Comparison of ENCODE assay signal across 20 cellular contexts in the genomic region with DNA sequence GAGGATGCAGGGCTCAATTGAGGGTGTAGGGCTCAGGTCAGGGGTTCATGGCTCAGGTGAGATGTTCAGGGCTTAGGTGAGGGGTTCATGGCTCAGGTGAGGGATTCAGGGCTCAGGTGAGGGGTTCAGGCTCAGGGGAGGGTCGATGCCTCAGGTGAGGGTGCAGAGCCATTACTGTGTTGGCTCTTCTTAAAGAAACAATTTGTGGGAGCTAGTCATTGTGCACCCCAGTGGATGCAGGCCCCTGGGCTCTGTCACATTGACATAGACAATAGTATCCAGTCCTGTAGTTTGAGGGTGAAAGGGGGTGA.
DNase-seq lines count a peak whose midpoint lies in the region; ATAC-seq, FAIRE-seq and TF ChIP-seq lines count a peak whose summit lies in the region.
"Had no signal": no experiment of that assay in that cellular context is flagged by ENCODE, and none has a peak within 500 bp of the region (broad histone marks: within the 10 kb centered on the region; RNA-seq: fewer than 3 reads in every experiment).

No MANE protein-coding gene starts in this region.

- H3K9ac ChIP-seq in mammary epithelial cell (ENCODE audit: insufficient read depth, low read length): no peak overlapping the region
- H3K9ac ChIP-seq: GM23248 had no signal

- intact Hi-C loops in MCF 10A (cut with micrococcal nuclease): loop anchor here (10.0 kb wide), 1 partner anchor 506 kb away; the partner anchor contains the start of gene RAMP3
- intact Hi-C loops in mammary epithelial cell (cut with micrococcal nuclease): no loop called here
- intact Hi-C loops in testis (cut with DNase I; ENCODE audit: low total_unique reads): no loop called here

- CTCF ChIA-PET in MCF 10A (lab: Yijun Ruan, JAX): interaction anchor here (0.7 kb wide), 1 partner anchor 593 kb away, joined by 3 read pairs; no protein-coding TSS in a partner anchor
- CTCF ChIA-PET in mammary epithelial cell (lab: Charles Lee; ENCODE audit: low non-redundant PET): no interaction called here
- CTCF ChIA-PET in RWPE1 (lab: Yijun Ruan, JAX): no interaction called here

- H2AFZ ChIP-seq in mammary epithelial cell (ENCODE audit: low read depth, low read length): no peak overlapping the region
- H2AFZ ChIP-seq: GM23248 had no signal

- no peak overlapping the region for H3K4me2 ChIP-seq in mammary epithelial cell (ENCODE audit: insufficient read depth, low read depth, low read length)
- H3K4me2 ChIP-seq: A549 had no signal

- POLR2A ChIA-PET in MCF 10A (lab: Yijun Ruan, JAX): no interaction called here
- POLR2A ChIA-PET in RWPE1 (lab: Yijun Ruan, JAX; ENCODE audit: low non-redundant PET): no interaction called here

- H3K4me3 ChIP-seq in mammary epithelial cell (replicated peaks in 1 of 3; ENCODE audit: insufficient read depth in 1 of 3, low read depth in 2 of 3, low read length in 3 of 3) (no peak overlapping the region), bronchial epithelial cell (ENCODE audit: low read depth, low read length) (no peak overlapping the region), testis (no peak overlapping the region)
- H3K4me3 ChIP-seq: A549, GM23248 had no signal

- TF ChIP-seq CTCF in MCF 10A (IDR thresholded peaks at IDR 0.05; ENCODE audit: unreplicated experiment) (no peak), mammary epithelial cell (conservative IDR thresholded peaks at IDR 0.05 in 1 of 2, IDR thresholded peaks at IDR 0.05 in 1 of 2; ENCODE audit: extremely low read depth in 1 of 2, insufficient read depth in 1 of 2, low read depth in 1 of 2, low read length in 2 of 2) (no peak), bronchial epithelial cell (IDR thresholded peaks at IDR 0.05; ENCODE audit: insufficient read depth, low read length, severe bottlenecking) (no peak), testis (IDR thresholded peaks at IDR 0.05) (no peak), RWPE1 (conservative IDR thresholded peaks at IDR 0.05; ENCODE audit: low read depth) (no peak)

- H3K9me3 ChIP-seq in mammary epithelial cell (replicated peaks; ENCODE audit: insufficient read depth, low read length) (no peaks in the 10 kb centered on the region), testis (no peaks in the 10 kb centered on the region)
- H3K9me3 ChIP-seq: A549, BE2C had no signal

- no peaks in the 10 kb centered on the region for H3K9me3 Mint-ChIP-seq in MCF 10A (ENCODE audit: unreplicated experiment)

- no peaks in the 10 kb centered on the region for H3K36me3 Mint-ChIP-seq in MCF 10A (ENCODE audit: insufficient read depth, unreplicated experiment)
- H3K36me3 Mint-ChIP-seq: CD4-positive, alpha-beta memory T cell had no signal

- H3K4me1 ChIP-seq in mammary epithelial cell (ENCODE audit: insufficient read depth, low read length) (no peaks in the 10 kb centered on the region), testis (no peaks in the 10 kb centered on the region)
- H3K4me1 ChIP-seq: A549, BE2C had no signal

- no peaks in the 10 kb centered on the region for H3K4me1 Mint-ChIP-seq in MCF 10A (ENCODE audit: insufficient read depth, unreplicated experiment)
- H3K4me1 Mint-ChIP-seq: CD4-positive, alpha-beta memory T cell had no signal

- H3K27me3 Mint-ChIP-seq in MCF 10A (ENCODE audit: insufficient read depth, unreplicated experiment): peaks cover 12% of the 10 kb centered on the region
- H3K27me3 Mint-ChIP-seq: CD4-positive, alpha-beta memory T cell had no signal

- peak overlapping the region; percentile 2 for H3K27ac Mint-ChIP-seq in MCF 10A (ENCODE audit: low read depth, unreplicated experiment)
- H3K27ac Mint-ChIP-seq: CD4-positive, alpha-beta memory T cell had no signal

- TF ChIP-seq POLR2A in testis (IDR thresholded peaks at IDR 0.05): no peak

- peak; percentile 36 for FAIRE-seq in bronchial epithelial cell (lab: Jason Lieb, UNC)
- FAIRE-seq: A549, D721Med, G401.6, GM12891 had no signal

- H3K36me3 ChIP-seq in mammary epithelial cell (ENCODE audit: insufficient read depth, low read length) (no peaks in the 10 kb centered on the region), bronchial epithelial cell (ENCODE audit: control insufficient read depth, insufficient read depth, low read length) (no peaks in the 10 kb centered on the region), testis (ENCODE audit: low read depth, missing control alignments) (no peaks in the 10 kb centered on the region)
- H3K36me3 ChIP-seq: BE2C had no signal

- no peak for ATAC-seq in GM18873 (IDR thresholded peaks at IDR 0.05; ENCODE audit: low FRiP score, unreplicated experiment)
- ATAC-seq: A549 had no signal

- no peaks in the 10 kb centered on the region for H3K79me2 ChIP-seq in mammary epithelial cell (ENCODE audit: insufficient read depth, low read length)

- no peaks in the 10 kb centered on the region for H3K27me3 ChIP-seq in mammary epithelial cell (ENCODE audit: insufficient read depth, low read length)
- H3K27me3 ChIP-seq in bronchial epithelial cell (ENCODE audit: control insufficient read depth, insufficient read depth, low read length): no peaks in the 10 kb centered on the region
- H3K27me3 ChIP-seq in testis: no peaks in the 10 kb centered on the region
- H3K27me3 ChIP-seq: BE2C had no signal

- no peak overlapping the region for H3K4me3 Mint-ChIP-seq in MCF 10A (ENCODE audit: unreplicated experiment)
- H3K4me3 Mint-ChIP-seq: CD4-positive, alpha-beta memory T cell had no signal

- no peak for DNase-seq in MCF 10A (ENCODE audit: unreplicated experiment)
- no peak for DNase-seq in mammary epithelial cell
- no peak for DNase-seq in bronchial epithelial cell (ENCODE audit: low read depth)
- peak; percentile 64 for DNase-seq in mesenteric fat pad (ENCODE audit: low spot score)
- DNase-seq in testis: peak; percentile 2
- DNase-seq in RWPE1 (ENCODE audit: low spot score): no peak
- DNase-seq in NCI-H2227 treated with DMSO at 0.1 percent for 48 hours (lab: John Stamatoyannopoulos, UW): no peak
- DNase-seq: BE2C; CD4-positive, alpha-beta memory T cell; DMS153; DMS79 treated with DMSO at 0.1 percent for 48 hours; EL; GM23248; H7 had no signal

- no CpG with 5 or more reads among the region's 1 CpG for WGBS in mammary epithelial cell (ENCODE audit: low coverage, missing lambda C conversion rate)
- 79 to 89% methylated on average over 1 of the region's 1 CpG for WGBS in testis, 2 donors

- in situ Hi-C loops in mammary epithelial cell (cut with MboI; ENCODE audit: low sequenced_read_pairs in 2 of 2): no loop called here

- H3K27ac ChIP-seq in mammary epithelial cell (ENCODE audit: insufficient read depth, low read depth, low read length) (no peak overlapping the region), testis (no peak overlapping the region), RWPE1 (no peak overlapping the region)
- H3K27ac ChIP-seq: A549, C4-2B, GM23248 had no signal

- no peaks in the 10 kb centered on the region for H4K20me1 ChIP-seq in mammary epithelial cell (ENCODE audit: insufficient read depth, low read length)

- BruUV-seq in MCF 10A (replicated peaks; lab: Mats Ljungman, UMichigan): no TSS peak
- no TSS peak for BruUV-seq in mammary epithelial cell (replicated peaks; lab: Mats Ljungman, UMichigan)

- dilution Hi-C loops in mammary epithelial cell (cut with HindIII; ENCODE audit: low sequenced_read_pairs): no loop called here

Comparison
In these comparisons a context has a peak if more than half of its experiments do, and no peak if none do; other contexts are left out.
1. DNase-seq: peak in mesenteric fat pad (single experiment) and testis (single experiment); none in MCF 10A (single experiment), mammary epithelial cell (single experiment), bronchial epithelial cell (single experiment), RWPE1 (single experiment) and NCI-H2227 treated with DMSO at 0.1 percent for 48 hours (single experiment).